In genomic region chr1:42942444-42942843, GRCh38 we compare ENCODE assay signal across 8 cellular contexts. TPM values are rescaled to one million over a fixed set of nuclear protein-coding genes. Genes with fewer than 3 reads are reported as not detected.
DNase-seq lines count a peak whose midpoint lies in the region; ATAC-seq, FAIRE-seq and TF ChIP-seq lines count a peak whose summit lies in the region.

No MANE protein-coding gene starts in this region.

- H3K36me3 ChIP-seq in Panc1 (ENCODE audit: control insufficient read depth, insufficient read depth, low read length) (no peaks in the 10 kb centered on the region), skeletal muscle satellite cell (ENCODE audit: insufficient read depth, low read length) (peaks cover 22% of the 10 kb centered on the region), pancreas (no peaks in the 10 kb centered on the region)

- H3K27me3 ChIP-seq in Panc1 (ENCODE audit: control insufficient read depth, insufficient read depth, low read length) (no peaks in the 10 kb centered on the region), skeletal muscle satellite cell (ENCODE audit: control insufficient read depth, insufficient read depth, low read length) (no peaks in the 10 kb centered on the region), pancreas (no peaks in the 10 kb centered on the region)

- H3K4me1 ChIP-seq in Panc1 (ENCODE audit: control insufficient read depth, insufficient read depth, low read length), result peaks cover 55% of the 10 kb centered on the region
- H3K4me1 ChIP-seq in skeletal muscle satellite cell (ENCODE audit: control insufficient read depth, insufficient read depth, low read length), result peaks cover 87% of the 10 kb centered on the region
- H3K4me1 ChIP-seq in pancreas, result peaks cover 39 to 56% (median 48%) of the 10 kb centered on the region in 3 donors

- H3K27me3 Mint-ChIP-seq in HFFc6 (ENCODE audit: insufficient read depth) (peaks cover 5% of the 10 kb centered on the region), endothelial cell (ENCODE audit: unreplicated experiment) (peaks cover 16% of the 10 kb centered on the region)

- POLR2A ChIA-PET in Panc1 (lab: Charles Lee), result interaction anchor here (0.5 kb wide), 1 partner anchor 219 kb away, joined by 3 read pairs; no protein-coding TSS in a partner anchor

- H3K9me3 Mint-ChIP-seq in HFFc6 (no peaks in the 10 kb centered on the region), endothelial cell (ENCODE audit: unreplicated experiment) (no peaks in the 10 kb centered on the region)

- BruUV-seq in Panc1 (replicated peaks; lab: Mats Ljungman, UMichigan), result no TSS peak

- H3K27ac ChIP-seq in Panc1 (ENCODE audit: low read length), result peak overlapping the region; percentile 45
- H3K27ac ChIP-seq in pancreas, result peak overlapping the region in 2 of 4 donors; percentile 80 to 81

- in situ Hi-C loops in Panc1 (cut with HindIII; ENCODE audit: low pct_unique_long_range_greater_than_20kb, low sequenced_read_pairs), result no loop called here

- H3K36me3 Mint-ChIP-seq in HFFc6 (ENCODE audit: low read depth) (peaks cover 52% of the 10 kb centered on the region), endothelial cell (ENCODE audit: low read depth, unreplicated experiment) (peaks cover 74% of the 10 kb centered on the region)

- H3K4me3 Mint-ChIP-seq in HFFc6 (peak overlapping the region; percentile 49), endothelial cell (ENCODE audit: unreplicated experiment) (peak overlapping the region; percentile 69)

- H3K4me2 ChIP-seq in skeletal muscle satellite cell (ENCODE audit: low read length), result no peak overlapping the region

- H3K27ac Mint-ChIP-seq in HFFc6 (peak overlapping the region; percentile 95), endothelial cell (ENCODE audit: unreplicated experiment) (peak overlapping the region; percentile 48)

- no peak for ATAC-seq in Panc1
- ATAC-seq in pancreas, result no peak
- no peak for ATAC-seq in HG02642 (IDR thresholded peaks at IDR 0.05; ENCODE audit: poor library complexity, unreplicated experiment)

- no peak overlapping the region for H3K4me3 ChIP-seq in Panc1 (ENCODE audit: low read depth in 2 of 2, low read length in 2 of 2)
- no peak overlapping the region for H3K4me3 ChIP-seq in skeletal muscle satellite cell (ENCODE audit: low read length)
- H3K4me3 ChIP-seq in pancreas, result no peak overlapping the region

- H3K4me1 Mint-ChIP-seq in HFFc6 (ENCODE audit: low read depth) (peaks cover 98% of the 10 kb centered on the region), endothelial cell (ENCODE audit: unreplicated experiment) (peaks cover 66% of the 10 kb centered on the region)

- H3K9me3 ChIP-seq in Panc1 (ENCODE audit: control insufficient read depth, insufficient read depth, low read depth, low read length) (no peaks in the 10 kb centered on the region), skeletal muscle satellite cell (replicated peaks; ENCODE audit: low read length) (no peaks in the 10 kb centered on the region), pancreas (no peaks in the 10 kb centered on the region)

- DNase-seq in HFFc6 (no peak), Panc1 (ENCODE audit: low read depth, low spot score) (no peak), endothelial cell (ENCODE audit: low spot score) (no peak), pancreas (no peak), OCI-M1 (lab: John Stamatoyannopoulos, UW) (no peak), DMS114 treated with DMSO at 0.1 percent for 48 hours (lab: John Stamatoyannopoulos, UW; ENCODE audit: unreplicated experiment) (no peak)

- WGBS in pancreas, 2 donors, result 63 to 67% methylated on average over 6 of the region's 6 CpGs

- no peak for TF ChIP-seq CTCF in HFFc6 (IDR thresholded peaks at IDR 0.05)
- TF ChIP-seq CTCF in Panc1 (IDR thresholded peaks at IDR 0.05), result no peak
- TF ChIP-seq CTCF in endothelial cell (IDR thresholded peaks at IDR 0.05; ENCODE audit: unreplicated experiment), result no peak
- no peak for TF ChIP-seq CTCF in pancreas (IDR thresholded peaks at IDR 0.05)

- H3K9ac ChIP-seq in skeletal muscle satellite cell (ENCODE audit: low read depth, low read length), result peak overlapping the region; percentile 73

- no peak for FAIRE-seq in pancreas (lab: Jason Lieb, UNC)

- intact Hi-C loops in Panc1 (cut with micrococcal nuclease; ENCODE audit: unreplicated experiment), result no loop called here
- intact Hi-C loops in pancreas (cut with DNase I), result no loop called here

- CTCF ChIA-PET in Panc1 (lab: Charles Lee), result no interaction called here

RNA-seq across cellular contexts. Expression of gene SLC2A1, which starts 16.2 kb away (rescaled TPM):
- 100 to 1,000 TPM in 4 of 6 experiments, 10 to 100 TPM in 2; 89.7 to 174 (median 105) TPM for total RNA-seq in HFFc6 (2021; fragmentation: NEBNext Ultra II Directional; extraction: Animal tissue kit (Norgen Biotek cat#: 25700))
- total RNA-seq in Panc1 (2021; ENCODE audit: unreplicated experiment), result 32.9 TPM
- 71.4 TPM for polyA plus RNA-seq in Panc1 (2012; ENCODE audit: insufficient read length)
- total RNA-seq in endothelial cell (ENCODE audit: unreplicated experiment), result 511 TPM
- total RNA-seq in skeletal muscle satellite cell (2012; rRNA removed), result 95.6 and 211 TPM in 2 replicates
- total RNA-seq in pancreas, result 10 to 100 TPM in 1 of 6 donors, 1 to 10 TPM in 5; 1.6 to 10.9 (median 6.8) TPM
- 1 to 10 TPM; 3.0 to 9.2 TPM for polyA plus RNA-seq in pancreas
